ENCODE assay signal across 8 cellular contexts in the genomic region with DNA sequence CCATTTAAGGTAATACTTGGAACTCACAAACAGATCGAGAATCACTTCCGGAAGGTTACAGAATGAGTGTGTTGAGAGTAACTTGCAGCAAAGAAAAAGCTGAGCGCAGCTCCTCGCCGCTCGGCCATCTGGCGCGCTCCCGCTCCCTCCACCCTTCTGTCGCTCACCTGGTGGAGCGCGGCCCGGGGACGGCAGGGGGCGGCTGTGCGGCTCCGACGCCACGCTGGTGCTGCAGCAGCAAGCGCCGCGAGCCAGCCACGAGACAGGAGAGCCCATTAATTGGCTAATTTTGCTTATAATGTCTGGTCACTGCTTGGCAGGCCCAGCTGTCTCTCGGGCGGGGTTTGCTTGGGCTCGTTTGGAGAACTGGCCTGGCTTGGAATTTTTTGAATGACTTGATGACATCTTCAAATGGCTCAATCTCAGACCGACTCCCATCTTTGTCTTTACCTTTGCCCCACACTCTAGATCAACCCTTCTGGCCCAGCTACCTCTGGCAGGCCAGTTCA.
DNase-seq lines count a peak whose midpoint lies in the region; ATAC-seq and TF ChIP-seq lines count a peak whose summit lies in the region.

No MANE protein-coding gene starts in this region.

- intact Hi-C loops in stomach (cut with DNase I; ENCODE audit: low total_unique reads) = no loop called here

- H3K27ac Mint-ChIP-seq in activated naive CD8-positive, alpha-beta T cell treated with anti-CD3 and anti-CD28 coated beads, Interleukin-2, amount 50 U/mL, for 24 hours = peak overlapping the region; percentile 87

- H3K4me1 Mint-ChIP-seq in activated naive CD8-positive, alpha-beta T cell treated with anti-CD3 and anti-CD28 coated beads, Interleukin-2, amount 50 U/mL, for 24 hours = peaks cover 31% of the 10 kb centered on the region

- ATAC-seq in GM19023 (IDR thresholded peaks at IDR 0.05; ENCODE audit: unreplicated experiment) (peak; percentile 72), left lobe of liver (peak; percentile 31)
- ATAC-seq in activated naive CD8-positive, alpha-beta T cell treated with anti-CD3 and anti-CD28 coated beads, Interleukin-2, amount 50 U/mL, for 24 hours = peak; percentile 93

- no peak for DNase-seq in LNCaP clone FGC (ENCODE audit: low read depth)
- peak; percentile 67 for DNase-seq in activated naive CD8-positive, alpha-beta T cell treated with anti-CD3 and anti-CD28 coated beads, Interleukin-2, amount 50 U/mL, for 24 hours
- no peak for DNase-seq in left lobe of liver (ENCODE audit: low spot score)
- DNase-seq in stomach = peak; percentile 32
- DNase-seq in SIG-M5 treated with dmso at 0.1 percent for 504 hours (lab: John Stamatoyannopoulos, UW; ENCODE audit: unreplicated experiment) = no peak
- DNase-seq in inferior parietal cortex (ENCODE audit: extremely low spot score) = no peak

- H3K27ac ChIP-seq in ACC112 (ENCODE audit: low read depth, low read length) (no peak overlapping the region), stomach (no peak overlapping the region)

- H3K4me3 Mint-ChIP-seq in activated naive CD8-positive, alpha-beta T cell treated with anti-CD3 and anti-CD28 coated beads, Interleukin-2, amount 50 U/mL, for 24 hours = peak overlapping the region; percentile 52

- H3K36me3 ChIP-seq in ACC112 (ENCODE audit: insufficient read depth, low read length) (no peaks in the 10 kb centered on the region), stomach (no peaks in the 10 kb centered on the region)

- no peak overlapping the region for H2AFZ ChIP-seq in ACC112 (ENCODE audit: low read length, unreplicated experiment)

- peaks cover 1% of the 10 kb centered on the region for H3K36me3 Mint-ChIP-seq in activated naive CD8-positive, alpha-beta T cell treated with anti-CD3 and anti-CD28 coated beads, Interleukin-2, amount 50 U/mL, for 24 hours (ENCODE audit: low read depth)

- peak; percentile 16; the same call in 1 of the 2 replicates for TF ChIP-seq CTCF in LNCaP clone FGC (IDR thresholded peaks at IDR 0.05; ENCODE audit: control insufficient read depth, extremely low read depth, insufficient read depth)
- no peak for TF ChIP-seq CTCF in stomach (IDR thresholded peaks at IDR 0.05)

- H3K4me1 ChIP-seq in ACC112 (ENCODE audit: control insufficient read depth, insufficient read depth, low read length, unreplicated experiment) (no peaks in the 10 kb centered on the region), stomach (peaks cover 0 to 41% (median 13%) of the 10 kb centered on the region in 4 donors)

- no peaks in the 10 kb centered on the region for H3K79me2 ChIP-seq in ACC112 (ENCODE audit: control insufficient read depth, insufficient read depth, low read length, unreplicated experiment)

- H3K4me3 ChIP-seq in ACC112 (ENCODE audit: low read depth, low read length) = peak overlapping the region; percentile 55; the same call in 1 of the 2 replicates
- no peak overlapping the region for H3K4me3 ChIP-seq in LNCaP clone FGC (ENCODE audit: low read depth, low read length)
- H3K4me3 ChIP-seq in stomach = peak overlapping the region in 2 of 4 donors; percentile 29 to 30

- H3K27me3 Mint-ChIP-seq in activated naive CD8-positive, alpha-beta T cell treated with anti-CD3 and anti-CD28 coated beads, Interleukin-2, amount 50 U/mL, for 24 hours = peaks cover 4% of the 10 kb centered on the region

- no peaks in the 10 kb centered on the region for H3K9me3 ChIP-seq in stomach

- H3K27me3 ChIP-seq in ACC112 (ENCODE audit: insufficient read depth, low read length) (0 out of 2 replicates have a peak, but pooled peaks cover 7% of the 10 kb centered on the region), stomach (no peaks in the 10 kb centered on the region)

- TF ChIP-seq EP300 in stomach (IDR thresholded peaks at IDR 0.05) = no peak

- 5 to 16% (median 7%) methylated on average over 25 to 27 of the region's 27 CpGs for WGBS in stomach, 5 donors

- TF ChIP-seq POLR2A in stomach (IDR thresholded peaks at IDR 0.05) = no peak

- H3K9me3 Mint-ChIP-seq in activated naive CD8-positive, alpha-beta T cell treated with anti-CD3 and anti-CD28 coated beads, Interleukin-2, amount 50 U/mL, for 24 hours = no peaks in the 10 kb centered on the region

Comparison
In these comparisons a context has a peak if more than half of its experiments do, and no peak if none do; other contexts are left out.
1. ATAC-seq: peak in every context shown above with its lines; median percentile 93 in activated naive CD8-positive, alpha-beta T cell treated with anti-CD3 and anti-CD28 coated beads, Interleukin-2, amount 50 U/mL, for 24 hours; 72 in GM19023; 31 in left lobe of liver.
2. DNase-seq: peak in activated naive CD8-positive, alpha-beta T cell treated with anti-CD3 and anti-CD28 coated beads, Interleukin-2, amount 50 U/mL, for 24 hours (single experiment) and stomach (single experiment); none in LNCaP clone FGC (single experiment), left lobe of liver (single experiment), SIG-M5 treated with dmso at 0.1 percent for 504 hours (single experiment) and inferior parietal cortex (single experiment).